ENCODE assay signal across 2 cellular contexts in the genomic region with DNA sequence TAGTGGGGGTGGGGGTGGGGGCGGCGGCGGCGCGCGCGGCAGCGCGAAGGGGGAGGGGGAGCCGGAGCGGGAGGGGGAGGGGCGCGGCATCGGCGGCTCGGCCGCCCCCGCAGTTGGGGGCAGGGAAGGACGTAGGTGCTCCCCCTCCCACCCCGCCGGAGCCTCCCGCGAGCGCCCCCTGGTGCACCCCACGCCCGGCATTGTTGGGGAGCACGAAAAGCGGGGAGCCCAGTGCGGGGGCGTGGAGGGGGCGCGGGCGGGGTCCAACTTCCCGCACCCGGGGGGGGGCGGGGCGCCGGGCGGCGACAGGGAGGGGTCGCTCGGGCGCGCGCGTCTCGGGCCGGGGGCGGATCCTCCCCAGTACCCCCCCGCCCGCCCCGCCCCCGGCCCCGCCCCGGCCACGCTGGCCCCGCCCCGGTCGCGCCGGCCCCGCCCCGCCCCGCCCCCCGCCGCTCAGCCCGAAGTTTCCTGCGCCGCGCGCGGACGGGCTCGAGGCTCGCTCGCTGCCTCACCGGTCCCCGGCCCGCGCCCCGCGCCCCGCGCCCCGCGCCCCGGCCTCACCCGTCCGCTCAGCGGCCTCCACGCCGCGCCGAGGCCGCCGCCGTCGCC.
TF ChIP-seq lines count a peak whose summit lies in the region.

CACNA1H (plus strand) TSS at position 456 of the 609 bp plus-strand sequence. CDS start 632 bp downstream, outside the sequence.

TF ChIP-seq in SK-N-SH, 30 proteins besides CTCF, POLR2A, EP300 and RAD21 (continued from another document):
- TF ChIP-seq REST (IDR thresholded peaks at IDR 0.05; ENCODE audit: low read depth, low read length), result no peak

TF ChIP-seq in SK-N-SH treated with all-trans-retinoic acid at 6 μM for 48 hours, 23 proteins besides CTCF, POLR2A, EP300 and RAD21 (continued from another document):
- no peak for TF ChIP-seq PATZ1 (CRISPR knock-in tag; IDR thresholded peaks at IDR 0.05; ENCODE audit: borderline replicate concordance)
- no peak for TF ChIP-seq SNAI2 (CRISPR knock-in tag; IDR thresholded peaks at IDR 0.05)
- no peak for TF ChIP-seq BACH2 (CRISPR knock-in tag; IDR thresholded peaks at IDR 0.05; ENCODE audit: borderline replicate concordance)
